In the genomic region with DNA sequence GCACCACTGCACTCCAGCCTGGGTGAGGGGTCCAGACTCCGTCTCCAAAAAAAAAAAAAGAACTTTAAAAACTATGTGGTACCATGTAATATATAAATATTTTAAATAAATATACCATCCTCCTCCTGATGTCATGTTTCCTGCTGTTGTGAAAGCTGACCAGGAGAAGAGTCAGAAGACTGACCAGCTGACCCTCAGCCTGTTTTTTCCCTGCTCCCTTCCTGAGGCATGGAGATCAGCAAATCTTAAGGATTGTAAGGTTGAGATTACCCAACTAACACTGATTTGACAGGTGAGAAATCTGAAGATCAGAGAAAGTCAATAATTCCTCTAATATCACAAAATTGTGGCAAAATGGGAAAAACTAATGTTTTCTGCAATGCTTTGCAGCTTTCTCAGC, we compare ENCODE assay signal across 18 cellular contexts.
"Had no signal": no experiment of that assay in that cellular context is flagged by ENCODE, and none has a peak within 500 bp of the region (broad histone marks: within the 10 kb centered on the region; RNA-seq: fewer than 3 reads in every experiment).

No MANE protein-coding gene starts in this region.

- H3K27ac Mint-ChIP-seq: type B pancreatic cell had no signal

- H3K9me3 Mint-ChIP-seq: naive thymus-derived CD8-positive, alpha-beta T cell; type B pancreatic cell had no signal

- DNase-seq: dorsolateral prefrontal cortex; effector CD8-positive, alpha-beta T cell; foreskin keratinocyte; left colon; left ventricle myocardium superior; mucosa of descending colon; naive thymus-derived CD8-positive, alpha-beta T cell; nucleus accumbens; pancreas; right cardiac atrium; stimulated activated CD4-positive, alpha-beta T cell treated with anti-CD3 and anti-CD28 coated beads, Interleukin-2, amount 100 ng/mL, for 48 hours; stimulated activated naive CD8-positive, alpha-beta T cell treated with anti-CD3 and anti-CD28 coated beads, Interleukin-15, Interleukin-2, amounts not matched to agents 100 U/mL and 50 U/mL, for 24 hours; thyroid gland had no signal

- H3K4me3 Mint-ChIP-seq: naive thymus-derived CD8-positive, alpha-beta T cell; type B pancreatic cell had no signal

- H3K4me3 ChIP-seq: coronary artery, dorsolateral prefrontal cortex, mucosa of descending colon, pancreas, smooth muscle cell, suprapubic skin, thyroid gland had no signal

- ATAC-seq: esophagus mucosa; foreskin keratinocyte; left colon; left ventricle myocardium superior; mucosa of descending colon; naive thymus-derived CD8-positive, alpha-beta T cell; pancreas; right cardiac atrium; stimulated activated naive CD8-positive, alpha-beta T cell treated with anti-CD3 and anti-CD28 coated beads, Interleukin-15, Interleukin-2, amounts not matched to agents 100 U/mL and 50 U/mL, for 24 hours had no signal
